In the genomic region with DNA sequence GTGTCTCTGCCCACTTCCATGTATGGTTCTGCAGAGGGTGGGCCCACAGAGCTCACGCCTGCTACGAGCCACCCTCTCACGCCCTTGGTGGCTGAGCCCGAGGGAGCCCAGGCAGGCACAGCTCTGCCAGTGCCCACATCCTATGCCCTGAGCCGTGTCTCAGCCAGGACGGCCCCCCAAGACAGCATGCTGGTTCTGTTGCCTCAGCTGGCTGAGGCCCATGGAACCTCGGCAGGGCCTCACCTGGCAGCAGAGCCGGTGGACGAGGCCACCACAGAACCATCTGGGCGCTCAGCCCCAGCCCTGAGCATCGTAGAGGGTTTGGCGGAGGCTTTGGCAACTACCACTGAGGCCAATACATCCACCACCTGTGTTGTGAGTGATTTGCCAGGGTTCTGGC, we compare ENCODE assay signal across 16 cellular contexts.
"Had no signal": no experiment of that assay in that cellular context is flagged by ENCODE, and none has a peak within 500 bp of the region (broad histone marks: within the 10 kb centered on the region; RNA-seq: fewer than 3 reads in every experiment).

No MANE protein-coding gene starts in this region.

- H3K9me3 Mint-ChIP-seq: activated CD4-positive, alpha-beta memory T cell treated with anti-CD3 and anti-CD28 coated beads, Interleukin-2, amount 10 ng/mL, durations not matched to agents 7 days and 5 days; activated T-cell treated with anti-CD3 and anti-CD28 coated beads, Interleukin-2, amount 50 U/mL, for 4 hours; stimulated activated memory B cell treated with anti-CD40 and anti-IgM and Interleukin-4, amounts not matched to agents 10 μg/mL and 1 μg/mL and 100 μg/mL, for 72 hours had no signal

- H3K36me3 Mint-ChIP-seq: activated naive CD8-positive, alpha-beta T cell; stimulated activated memory B cell treated with anti-CD40 and anti-IgM and Interleukin-4, amounts not matched to agents 10 μg/mL and 1 μg/mL and 100 μg/mL, for 72 hours had no signal

- H3K4me3 ChIP-seq: gastroesophageal sphincter, heart left ventricle, psoas muscle, sigmoid colon, testis had no signal

- H3K27ac Mint-ChIP-seq: activated CD4-positive, alpha-beta memory T cell treated with anti-CD3 and anti-CD28 coated beads, Interleukin-2, amount 10 ng/mL, durations not matched to agents 7 days and 5 days; activated naive CD8-positive, alpha-beta T cell; stimulated activated memory B cell treated with anti-CD40 and anti-IgM and Interleukin-4, amounts not matched to agents 10 μg/mL and 1 μg/mL and 100 μg/mL, for 72 hours had no signal

- DNase-seq: activated CD4-positive, alpha-beta memory T cell treated with anti-CD3 and anti-CD28 coated beads, Interleukin-2, amount 10 ng/mL, durations not matched to agents 7 days and 5 days; activated CD4-positive, alpha-beta T cell treated with anti-CD3 and anti-CD28 coated beads for 1 hour; activated T-cell treated with anti-CD3 and anti-CD28 coated beads, Interleukin-2, amount 50 U/mL, for 4 hours; erythroblast; kidney; mammary epithelial cell; sigmoid colon; stimulated activated CD4-positive, alpha-beta T cell treated with anti-CD3 and anti-CD28 coated beads, Interleukin-4, amount 100 ng/mL, for 24 hours; testis; WERI-Rb-1 had no signal

- H3K4me1 Mint-ChIP-seq: activated CD4-positive, alpha-beta memory T cell treated with anti-CD3 and anti-CD28 coated beads, Interleukin-2, amount 10 ng/mL, durations not matched to agents 7 days and 5 days; stimulated activated memory B cell treated with anti-CD40 and anti-IgM and Interleukin-4, amounts not matched to agents 10 μg/mL and 1 μg/mL and 100 μg/mL, for 72 hours had no signal

- H3K27ac ChIP-seq: gastroesophageal sphincter, heart left ventricle, psoas muscle, sigmoid colon, testis, WERI-Rb-1 had no signal

- H3K4me3 Mint-ChIP-seq: activated CD4-positive, alpha-beta memory T cell treated with anti-CD3 and anti-CD28 coated beads, Interleukin-2, amount 10 ng/mL, durations not matched to agents 7 days and 5 days; activated naive CD8-positive, alpha-beta T cell; activated T-cell treated with anti-CD3 and anti-CD28 coated beads, Interleukin-2, amount 50 U/mL, for 4 hours; stimulated activated memory B cell treated with anti-CD40 and anti-IgM and Interleukin-4, amounts not matched to agents 10 μg/mL and 1 μg/mL and 100 μg/mL, for 72 hours had no signal

- ATAC-seq: activated T-cell treated with anti-CD3 and anti-CD28 coated beads, Interleukin-2, amount 50 U/mL, for 4 hours; gastroesophageal sphincter; heart left ventricle; left lobe of liver; psoas muscle; stimulated activated memory B cell treated with anti-CD40 and anti-IgM and Interleukin-4, amounts not matched to agents 10 μg/mL and 1 μg/mL and 100 μg/mL, for 72 hours had no signal

- H3K27me3 Mint-ChIP-seq: activated naive CD8-positive, alpha-beta T cell had no signal

- H3K9me3 ChIP-seq: gastroesophageal sphincter, heart left ventricle, psoas muscle, sigmoid colon, testis had no signal

- H3K27me3 ChIP-seq: sigmoid colon, testis had no signal

- H3K4me1 ChIP-seq: gastroesophageal sphincter, psoas muscle, sigmoid colon, testis had no signal

- H3K36me3 ChIP-seq: gastroesophageal sphincter, heart left ventricle, sigmoid colon, WERI-Rb-1 had no signal
